1 cellular context compared by ENCODE assay signal in the genomic region with DNA sequence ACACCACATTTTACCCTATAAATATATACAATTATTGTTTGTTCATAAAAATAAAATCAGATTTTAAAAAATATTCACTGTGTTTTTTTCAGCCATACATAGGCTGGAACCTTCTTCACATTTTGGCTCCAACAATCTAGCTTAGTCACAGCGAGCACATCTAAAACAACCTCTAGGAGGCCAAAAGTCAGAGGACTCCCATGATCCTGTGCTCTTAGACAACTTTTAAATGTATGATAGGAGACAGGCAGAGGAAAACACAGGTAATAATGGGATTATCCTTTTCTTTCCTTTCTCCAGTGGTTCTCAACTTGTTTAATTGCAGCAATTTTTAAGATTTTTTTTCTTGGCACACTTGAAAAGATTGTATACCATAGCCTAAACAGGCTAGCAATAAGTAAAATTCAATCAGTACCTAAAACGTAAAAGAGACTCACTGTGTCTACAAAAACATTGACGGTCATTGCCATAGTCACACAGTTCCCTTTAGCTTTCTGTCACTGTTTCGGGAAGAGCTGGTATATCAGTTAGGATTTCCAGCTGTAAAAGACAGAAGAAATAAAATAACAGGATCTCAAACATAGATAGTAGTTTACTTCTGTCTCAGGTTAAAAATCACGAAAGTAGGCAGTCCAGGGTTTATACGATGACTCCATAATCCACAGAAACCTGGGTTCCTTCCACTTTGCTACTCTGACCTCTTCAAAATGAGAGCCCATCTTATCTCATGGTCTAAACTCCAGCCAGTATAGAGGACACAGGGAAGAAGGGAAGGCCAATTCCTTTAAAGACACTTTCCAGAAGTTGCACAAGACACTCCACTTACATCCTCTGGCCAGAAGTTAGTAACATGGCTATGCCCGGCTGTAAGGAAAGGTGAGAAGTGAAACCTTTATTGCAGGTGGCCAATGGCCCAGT.
TF ChIP-seq lines count a peak whose summit lies in the region.

No MANE protein-coding gene starts in this region.

TF ChIP-seq in H1, 55 proteins besides CTCF, POLR2A, EP300 and RAD21:
- TF ChIP-seq, protein P1, sequence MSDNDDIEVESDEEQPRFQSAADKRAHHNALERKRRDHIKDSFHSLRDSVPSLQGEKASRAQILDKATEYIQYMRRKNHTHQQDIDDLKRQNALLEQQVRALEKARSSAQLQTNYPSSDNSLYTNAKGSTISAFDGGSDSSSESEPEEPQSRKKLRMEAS (IDR thresholded peaks at IDR 0.05), result no peak
- TF ChIP-seq, protein P2, sequence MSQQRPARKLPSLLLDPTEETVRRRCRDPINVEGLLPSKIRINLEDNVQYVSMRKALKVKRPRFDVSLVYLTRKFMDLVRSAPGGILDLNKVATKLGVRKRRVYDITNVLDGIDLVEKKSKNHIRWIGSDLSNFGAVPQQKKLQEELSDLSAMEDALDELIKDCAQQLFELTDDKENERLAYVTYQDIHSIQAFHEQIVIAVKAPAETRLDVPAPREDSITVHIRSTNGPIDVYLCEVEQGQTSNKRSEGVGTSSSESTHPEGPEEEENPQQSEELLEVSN (IDR thresholded peaks at IDR 0.05), result no peak
- TF ChIP-seq TAF7 (optimal IDR thresholded peaks at IDR 0.05; ENCODE audit: borderline replicate concordance, low read depth, low read length), result peak; percentile 78
